In genomic region chr22:19641254-19641982, GRCh38 we compare ENCODE assay signal across 10 cellular contexts.
DNase-seq lines count a peak whose midpoint lies in the region; ATAC-seq and TF ChIP-seq lines count a peak whose summit lies in the region.
"Had no signal": no experiment of that assay in that cellular context is flagged by ENCODE, and none has a peak within 500 bp of the region (broad histone marks: within the 10 kb centered on the region; RNA-seq: fewer than 3 reads in every experiment).

No MANE protein-coding gene starts in this region.

- peaks cover 4% of the 10 kb centered on the region for H3K27me3 Mint-ChIP-seq in GM23338 (ENCODE audit: insufficient read depth, low read depth, poor library complexity)

- POLR2A ChIA-PET in PC-9 (lab: Charles Lee; ENCODE audit: unreplicated experiment) = no interaction called here

- H3F3A ChIP-seq in GM23338 (replicated peaks; ENCODE audit: low read depth) (no peaks in the 10 kb centered on the region), PC-9 (ENCODE audit: insufficient read depth, low read depth) (no peaks in the 10 kb centered on the region)

- peak; percentile 95 for ATAC-seq in GM23338
- peak in 1 of 4 donors; percentile 56 for ATAC-seq in psoas muscle
- no peak for ATAC-seq in HG03439 (IDR thresholded peaks at IDR 0.05; ENCODE audit: unreplicated experiment)
- ATAC-seq: activated CD8-positive, alpha-beta T cell treated with anti-CD3 and anti-CD28 coated beads for 36 hours; natural killer cell had no signal

- peaks cover 1% of the 10 kb centered on the region; the same call in 2 of the 3 replicates for H3K36me3 Mint-ChIP-seq in GM23338 (ENCODE audit: low read depth)
- H3K36me3 Mint-ChIP-seq: natural killer cell had no signal

- peak overlapping the region; percentile 49 for H3K4me3 ChIP-seq in GM23338
- H3K4me3 ChIP-seq in PC-9 = no peak overlapping the region
- no peak overlapping the region for H3K4me3 ChIP-seq in psoas muscle

- H3K4me3 Mint-ChIP-seq in GM23338 = peak overlapping the region; percentile 58; the same call in 2 of the 3 replicates
- H3K4me3 Mint-ChIP-seq: activated CD8-positive, alpha-beta T cell treated with anti-CD3 and anti-CD28 coated beads for 36 hours; natural killer cell had no signal

- H2AFZ ChIP-seq in GM23338 = peak overlapping the region; percentile 97
- H2AFZ ChIP-seq in PC-9 = no peak overlapping the region

- TF ChIP-seq CTCF in GM23338 (conservative IDR thresholded peaks at IDR 0.05; ENCODE audit: low read depth in 2 of 2) (peak; percentile 68 to 69), PC-9 (conservative IDR thresholded peaks at IDR 0.05) (peak; percentile 39), psoas muscle (IDR thresholded peaks at IDR 0.05) (peak; percentile 10)

- WGBS in psoas muscle, 3 donors = 32 to 50% (median 35%) methylated on average over 25 of the region's 25 CpGs

- H3K4me1 Mint-ChIP-seq in GM23338 = peaks cover 15% of the 10 kb centered on the region
- H3K4me1 Mint-ChIP-seq: natural killer cell had no signal

- BruUV-seq in PC-9 (replicated peaks; lab: Mats Ljungman, UMichigan) = no TSS peak

- no peaks in the 10 kb centered on the region for H3K9me3 Mint-ChIP-seq in GM23338
- H3K9me3 Mint-ChIP-seq: activated CD8-positive, alpha-beta T cell treated with anti-CD3 and anti-CD28 coated beads for 36 hours; natural killer cell had no signal

- no peaks in the 10 kb centered on the region for H4K20me1 ChIP-seq in GM23338 (replicated peaks; ENCODE audit: insufficient read depth)
- H4K20me1 ChIP-seq in PC-9 (ENCODE audit: insufficient read depth) = no peaks in the 10 kb centered on the region

- intact Hi-C loops in PC-9 (cut with micrococcal nuclease; ENCODE audit: unreplicated experiment) = no loop called here
- intact Hi-C loops in head of caudate nucleus (cut with DNase I) = no loop called here
- intact Hi-C loops in psoas muscle (cut with DNase I) = no loop called here

- H3K27ac Mint-ChIP-seq in GM23338 = no peak overlapping the region
- H3K27ac Mint-ChIP-seq: activated CD8-positive, alpha-beta T cell treated with anti-CD3 and anti-CD28 coated beads for 36 hours; natural killer cell had no signal

- CTCF ChIA-PET in PC-9 (lab: Charles Lee) = no interaction called here

- H3K36me3 ChIP-seq in GM23338 (ENCODE audit: insufficient read depth) (no peaks in the 10 kb centered on the region), PC-9 (ENCODE audit: low read depth) (no peaks in the 10 kb centered on the region), psoas muscle (ENCODE audit: insufficient read depth in 1 of 2, low read depth in 1 of 2) (no peaks in the 10 kb centered on the region)

- H3K27me3 ChIP-seq in GM23338 (ENCODE audit: insufficient read depth) = no peaks in the 10 kb centered on the region
- no peaks in the 10 kb centered on the region for H3K27me3 ChIP-seq in PC-9 (ENCODE audit: insufficient read depth, low read depth)
- H3K27me3 ChIP-seq in psoas muscle (ENCODE audit: insufficient read depth in 3 of 3, low read length in 2 of 3) = peaks cover 0 to 33% (median 4%) of the 10 kb centered on the region in 3 donors

- H3K4me1 ChIP-seq in GM23338 (ENCODE audit: insufficient read depth) = no peaks in the 10 kb centered on the region; the same call in 1 of the 2 replicates
- no peaks in the 10 kb centered on the region for H3K4me1 ChIP-seq in PC-9 (replicated peaks; ENCODE audit: insufficient read depth)
- no peaks in the 10 kb centered on the region for H3K4me1 ChIP-seq in psoas muscle

- no peaks in the 10 kb centered on the region for H3K9me3 ChIP-seq in PC-9 (ENCODE audit: insufficient read depth, low read depth)
- H3K9me3 ChIP-seq in psoas muscle = no peaks in the 10 kb centered on the region

- H3K9me2 ChIP-seq in GM23338 (ENCODE audit: insufficient read depth) (no peaks in the 10 kb centered on the region), PC-9 (ENCODE audit: insufficient read depth) (no peaks in the 10 kb centered on the region)

- no peak overlapping the region for H3K27ac ChIP-seq in GM23338 (ENCODE audit: low read depth)
- H3K27ac ChIP-seq in PC-9 = no peak overlapping the region
- no peak overlapping the region for H3K27ac ChIP-seq in psoas muscle

- DNase-seq in GM23338 (ENCODE audit: low spot score) (peak; percentile 91), PC-9 (peak in 1 of 2 experiments; percentile 17), head of caudate nucleus (peak; percentile 17 to 80 (median 59)), psoas muscle (no peak), T1000 (lab: John Stamatoyannopoulos, UW) (no peak)
- no peak for DNase-seq in activated T-cell treated with anti-CD3 and anti-CD28 coated beads, Interleukin-2, amount 50 U/mL, for 1 hour
- no peak for DNase-seq in stimulated activated CD4-positive, alpha-beta T cell treated with anti-CD3 and anti-CD28 coated beads, Interleukin-2, amount 100 ng/mL, for 24 hours
- DNase-seq: activated CD8-positive, alpha-beta T cell treated with anti-CD3 and anti-CD28 coated beads for 36 hours; natural killer cell had no signal

- peak overlapping the region; percentile 74 for H3K4me2 ChIP-seq in GM23338
- peak overlapping the region; percentile 36; the same call in 1 of the 2 replicates for H3K4me2 ChIP-seq in PC-9

- no peaks in the 10 kb centered on the region for H3K79me2 ChIP-seq in GM23338 (replicated peaks; ENCODE audit: insufficient read depth)
- H3K79me2 ChIP-seq in PC-9 (ENCODE audit: low read depth) = no peaks in the 10 kb centered on the region

TF ChIP-seq in GM23338, 12 proteins besides CTCF, POLR2A, EP300 and RAD21 (continues in another document):
- no peak for TF ChIP-seq JUNB (IDR thresholded peaks at IDR 0.05; ENCODE audit: unreplicated experiment)
- TF ChIP-seq EZH2phosphoT487 (IDR thresholded peaks at IDR 0.05; ENCODE audit: unreplicated experiment) = no peak
- TF ChIP-seq EZH2 (IDR thresholded peaks at IDR 0.05; ENCODE audit: low read depth, unreplicated experiment) = no peak
- TF ChIP-seq ZNF331 (CRISPR knock-in tag; IDR thresholded peaks at IDR 0.05; ENCODE audit: low read depth) = no peak
- no peak for TF ChIP-seq REST (IDR thresholded peaks at IDR 0.05; ENCODE audit: unreplicated experiment)
- no peak for TF ChIP-seq NANOG (IDR thresholded peaks at IDR 0.05; ENCODE audit: borderline replicate concordance)
- no peak for TF ChIP-seq CREB1 (CRISPR knock-in tag; IDR thresholded peaks at IDR 0.05; ENCODE audit: low read depth)
- TF ChIP-seq ETS1 (IDR thresholded peaks at IDR 0.05) = no peak
- TF ChIP-seq POLR2AphosphoS5 (IDR thresholded peaks at IDR 0.05; ENCODE audit: low read depth) = no peak
- TF ChIP-seq ZNF114 (CRISPR knock-in tag; IDR thresholded peaks at IDR 0.05) = no peak

Comparison
In these comparisons a context has a peak if more than half of its experiments do, and no peak if none do; other contexts are left out.
1. DNase-seq: peak in GM23338 (single experiment) and head of caudate nucleus (42 of 42); none in psoas muscle (0 of 2), activated T-cell treated with anti-CD3 and anti-CD28 coated beads, Interleukin-2, amount 50 U/mL, for 1 hour (single experiment), T1000 (single experiment) and stimulated activated CD4-positive, alpha-beta T cell treated with anti-CD3 and anti-CD28 coated beads, Interleukin-2, amount 100 ng/mL, for 24 hours (0 of 2).
2. CTCF ChIP-seq: peak in every context shown above with its lines; median percentile 68 in GM23338; 39 in PC-9; 10 in psoas muscle.